16 cellular contexts compared by ENCODE assay signal in the genomic region with DNA sequence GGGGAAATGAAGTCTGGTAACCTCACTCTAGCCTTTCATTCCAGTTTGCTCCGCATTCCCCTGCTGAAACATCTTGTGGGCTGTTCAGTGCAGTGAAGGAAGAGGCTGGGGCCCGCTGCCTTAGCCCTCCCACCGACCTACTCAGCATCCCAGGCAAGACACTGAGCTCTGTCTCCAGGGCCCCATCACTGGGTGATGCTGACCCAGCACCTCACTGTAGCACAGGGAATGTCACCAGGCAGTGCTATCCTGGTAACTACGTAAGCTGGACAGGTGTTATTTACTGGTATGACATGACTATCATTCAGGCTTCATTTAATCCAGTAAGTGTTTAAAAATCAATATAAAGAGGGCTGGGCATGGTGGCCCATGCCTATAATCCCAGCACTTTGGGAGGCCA.
DNase-seq lines count a peak whose midpoint lies in the region; ATAC-seq and TF ChIP-seq lines count a peak whose summit lies in the region.
"Had no signal": no experiment of that assay in that cellular context is flagged by ENCODE, and none has a peak within 500 bp of the region (broad histone marks: within the 10 kb centered on the region; RNA-seq: fewer than 3 reads in every experiment).

No MANE protein-coding gene starts in this region.

- peaks cover 4% of the 10 kb centered on the region; the same call in 1 of the 2 replicates for H3K9me3 ChIP-seq in PC-9 (ENCODE audit: insufficient read depth, low read depth)
- H3K9me3 ChIP-seq: BE2C had no signal

- H3K4me1 Mint-ChIP-seq in activated naive CD8-positive, alpha-beta T cell (ENCODE audit: low read depth), result peaks cover 34% of the 10 kb centered on the region
- H3K4me1 Mint-ChIP-seq in activated naive CD8-positive, alpha-beta T cell treated with anti-CD3 and anti-CD28 coated beads for 36 hours, result peaks cover 13% of the 10 kb centered on the region
- H3K4me1 Mint-ChIP-seq in central memory CD8-positive, alpha-beta T cell, result peaks cover 42% of the 10 kb centered on the region
- H3K4me1 Mint-ChIP-seq in stimulated activated naive B cell treated with anti-CD40 and anti-IgM and Interleukin-4, amounts not matched to agents 10 μg/mL and 1 μg/mL and 100 μg/mL, for 72 hours, result peaks cover 9 to 12% of the 10 kb centered on the region in 2 donors

- no peaks in the 10 kb centered on the region for H3K27me3 ChIP-seq in PC-9 (ENCODE audit: insufficient read depth, low read depth)
- H3K27me3 ChIP-seq: BE2C had no signal

- POLR2A ChIA-PET in PC-9 (lab: Charles Lee; ENCODE audit: unreplicated experiment), result no interaction called here

- no peaks in the 10 kb centered on the region for H3K27me3 Mint-ChIP-seq in activated naive CD8-positive, alpha-beta T cell
- H3K27me3 Mint-ChIP-seq in activated naive CD8-positive, alpha-beta T cell treated with anti-CD3 and anti-CD28 coated beads for 36 hours, result no peaks in the 10 kb centered on the region
- no peaks in the 10 kb centered on the region for H3K27me3 Mint-ChIP-seq in central memory CD8-positive, alpha-beta T cell
- no peaks in the 10 kb centered on the region for H3K27me3 Mint-ChIP-seq in stimulated activated naive B cell treated with anti-CD40 and anti-IgM and Interleukin-4, amounts not matched to agents 10 μg/mL and 1 μg/mL and 100 μg/mL, for 72 hours

- H3K79me2 ChIP-seq in PC-9 (ENCODE audit: low read depth), result peaks cover 16% of the 10 kb centered on the region; the same call in 1 of the 2 replicates

- TF ChIP-seq CTCF in PC-9 (conservative IDR thresholded peaks at IDR 0.05), result no peak

- peaks cover 38% of the 10 kb centered on the region for H3K36me3 Mint-ChIP-seq in activated naive CD8-positive, alpha-beta T cell
- peaks cover 55% of the 10 kb centered on the region for H3K36me3 Mint-ChIP-seq in activated naive CD8-positive, alpha-beta T cell treated with anti-CD3 and anti-CD28 coated beads for 36 hours
- H3K36me3 Mint-ChIP-seq in central memory CD8-positive, alpha-beta T cell (ENCODE audit: insufficient read depth), result peaks cover 36% of the 10 kb centered on the region
- peaks cover 6 to 20% of the 10 kb centered on the region in 2 donors for H3K36me3 Mint-ChIP-seq in stimulated activated naive B cell treated with anti-CD40 and anti-IgM and Interleukin-4, amounts not matched to agents 10 μg/mL and 1 μg/mL and 100 μg/mL, for 72 hours

- DNase-seq in activated naive CD8-positive, alpha-beta T cell treated with anti-CD3 and anti-CD28 coated beads for 36 hours, result no peak
- DNase-seq in PC-9, result no peak
- no peak for DNase-seq in central memory CD8-positive, alpha-beta T cell (ENCODE audit: low spot score in 2 of 2)
- DNase-seq in stimulated activated naive B cell treated with anti-CD40 and anti-IgM and Interleukin-4, amounts not matched to agents 10 μg/mL and 1 μg/mL and 100 μg/mL, for 72 hours, result no peak
- DNase-seq in A172 (ENCODE audit: low spot score), result no peak
- DNase-seq: BE2C; CD8-positive, alpha-beta T cell; COR-L47; DMS153; DND-41; GDM1 had no signal

- no peaks in the 10 kb centered on the region for H3K9me2 ChIP-seq in PC-9 (ENCODE audit: insufficient read depth)

- H3K9me3 Mint-ChIP-seq in activated naive CD8-positive, alpha-beta T cell (ENCODE audit: low read depth), result peaks cover 4% of the 10 kb centered on the region
- peaks cover 9% of the 10 kb centered on the region for H3K9me3 Mint-ChIP-seq in activated naive CD8-positive, alpha-beta T cell treated with anti-CD3 and anti-CD28 coated beads for 36 hours
- no peaks in the 10 kb centered on the region for H3K9me3 Mint-ChIP-seq in central memory CD8-positive, alpha-beta T cell
- peaks cover 0 to 8% of the 10 kb centered on the region in 2 donors for H3K9me3 Mint-ChIP-seq in stimulated activated naive B cell treated with anti-CD40 and anti-IgM and Interleukin-4, amounts not matched to agents 10 μg/mL and 1 μg/mL and 100 μg/mL, for 72 hours

- BruUV-seq in PC-9 (replicated peaks; lab: Mats Ljungman, UMichigan), result no TSS peak

- H4K20me1 ChIP-seq in PC-9 (ENCODE audit: insufficient read depth), result no peaks in the 10 kb centered on the region; the same call in 1 of the 2 replicates

- H3K36me3 ChIP-seq in PC-9 (ENCODE audit: low read depth), result peaks cover 34% of the 10 kb centered on the region; the same call in 1 of the 2 replicates
- H3K36me3 ChIP-seq: BE2C had no signal

- no peak overlapping the region for H2AFZ ChIP-seq in PC-9

- H3K4me3 Mint-ChIP-seq in activated naive CD8-positive, alpha-beta T cell, result no peak overlapping the region
- H3K4me3 Mint-ChIP-seq in activated naive CD8-positive, alpha-beta T cell treated with anti-CD3 and anti-CD28 coated beads for 36 hours, result no peak overlapping the region
- H3K4me3 Mint-ChIP-seq in central memory CD8-positive, alpha-beta T cell, result no peak overlapping the region
- no peak overlapping the region for H3K4me3 Mint-ChIP-seq in stimulated activated naive B cell treated with anti-CD40 and anti-IgM and Interleukin-4, amounts not matched to agents 10 μg/mL and 1 μg/mL and 100 μg/mL, for 72 hours
- H3K4me3 Mint-ChIP-seq: CD8-positive, alpha-beta T cell had no signal

- CTCF ChIA-PET in PC-9 (lab: Charles Lee), result no interaction called here

- H3F3A ChIP-seq in PC-9 (ENCODE audit: insufficient read depth, low read depth), result peaks cover 28% of the 10 kb centered on the region

- peak overlapping the region; percentile 62; the same call in 1 of the 2 replicates for H3K27ac ChIP-seq in PC-9
- H3K27ac ChIP-seq: C4-2B, HL-60 had no signal

- H3K27ac Mint-ChIP-seq in activated naive CD8-positive, alpha-beta T cell, result peak overlapping the region; percentile 41
- no peak overlapping the region for H3K27ac Mint-ChIP-seq in activated naive CD8-positive, alpha-beta T cell treated with anti-CD3 and anti-CD28 coated beads for 36 hours
- peak overlapping the region; percentile 76 for H3K27ac Mint-ChIP-seq in central memory CD8-positive, alpha-beta T cell (ENCODE audit: low read depth)
- H3K27ac Mint-ChIP-seq in stimulated activated naive B cell treated with anti-CD40 and anti-IgM and Interleukin-4, amounts not matched to agents 10 μg/mL and 1 μg/mL and 100 μg/mL, for 72 hours, result peak overlapping the region; percentile 53

- no peak for ATAC-seq in central memory CD8-positive, alpha-beta T cell (replicated peaks; ENCODE audit: extremely low read depth, poor library complexity, severe bottlenecking)
- ATAC-seq in stimulated activated naive B cell treated with anti-CD40 and anti-IgM and Interleukin-4, amounts not matched to agents 10 μg/mL and 1 μg/mL and 100 μg/mL, for 72 hours (replicated peaks), result no peak
- no peak for ATAC-seq in GM21381 (IDR thresholded peaks at IDR 0.05; ENCODE audit: unreplicated experiment)
- ATAC-seq: CD8-positive, alpha-beta T cell; K562 had no signal

- 0 out of 2 replicates have a peak overlapping the region, but pooled peaks have one; percentile 67 for H3K4me2 ChIP-seq in PC-9

- peaks cover 38% of the 10 kb centered on the region for H3K4me1 ChIP-seq in PC-9 (replicated peaks; ENCODE audit: insufficient read depth)
- H3K4me1 ChIP-seq: BE2C had no signal

- no peak overlapping the region for H3K4me3 ChIP-seq in PC-9
- H3K4me3 ChIP-seq: K562 had no signal

- intact Hi-C loops in PC-9 (cut with micrococcal nuclease; ENCODE audit: unreplicated experiment), result no loop called here
